Comparison of ENCODE assay signal across 9 cellular contexts in the genomic region with DNA sequence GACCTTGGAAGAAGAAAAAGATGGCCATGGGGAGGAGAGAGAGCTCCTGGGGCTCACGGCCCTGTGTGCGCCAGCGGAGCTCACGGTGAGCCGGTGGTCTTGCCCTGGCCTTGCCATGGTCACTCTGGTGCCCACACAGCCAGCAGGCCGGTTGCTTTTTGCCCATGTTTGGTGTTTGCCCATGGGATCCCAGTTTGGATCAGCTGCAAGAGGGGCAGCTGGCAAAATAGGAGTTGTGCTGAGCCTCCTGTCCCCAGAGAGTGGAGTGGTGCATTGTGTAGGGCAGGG. TPM values are rescaled to one million over a fixed set of nuclear protein-coding genes. Genes with fewer than 3 reads are reported as not detected.
DNase-seq lines count a peak whose midpoint lies in the region; ATAC-seq and TF ChIP-seq lines count a peak whose summit lies in the region.
"Had no signal": no experiment of that assay in that cellular context is flagged by ENCODE, and none has a peak within 500 bp of the region (broad histone marks: within the 10 kb centered on the region; RNA-seq: fewer than 3 reads in every experiment).

No MANE protein-coding gene starts in this region.

- H3K27ac Mint-ChIP-seq in stimulated activated naive CD8-positive, alpha-beta T cell treated with anti-CD3 and anti-CD28 coated beads, Interleukin-15, Interleukin-2, amounts not matched to agents 100 ng/mL and 50 ng/mL, for 24 hours: peak overlapping the region; percentile 83

- peaks cover 29% of the 10 kb centered on the region for H3K36me3 Mint-ChIP-seq in stimulated activated naive CD8-positive, alpha-beta T cell treated with anti-CD3 and anti-CD28 coated beads, Interleukin-15, Interleukin-2, amounts not matched to agents 100 ng/mL and 50 ng/mL, for 24 hours (ENCODE audit: low read depth)

- H3K79me2 ChIP-seq in mammary epithelial cell (ENCODE audit: insufficient read depth, low read length): peaks cover 50% of the 10 kb centered on the region

- BruUV-seq in mammary epithelial cell (replicated peaks; lab: Mats Ljungman, UMichigan): no TSS peak

- H3K9me3 ChIP-seq in mammary epithelial cell (replicated peaks; ENCODE audit: insufficient read depth, low read length) (no peaks in the 10 kb centered on the region), mesodermal cell (ENCODE audit: control insufficient read depth, low read length) (no peaks in the 10 kb centered on the region), vagina (no peaks in the 10 kb centered on the region)

- H3K27ac ChIP-seq in mammary epithelial cell (ENCODE audit: insufficient read depth, low read depth, low read length) (no peak overlapping the region), mesodermal cell (ENCODE audit: low read depth, low read length, severe bottlenecking) (no peak overlapping the region), vagina (peak overlapping the region; percentile 86)

- in situ Hi-C loops in mammary epithelial cell (cut with MboI; ENCODE audit: low sequenced_read_pairs in 2 of 2): no loop called here

- H3K4me1 Mint-ChIP-seq in stimulated activated naive CD8-positive, alpha-beta T cell treated with anti-CD3 and anti-CD28 coated beads, Interleukin-15, Interleukin-2, amounts not matched to agents 100 ng/mL and 50 ng/mL, for 24 hours (ENCODE audit: low read depth): peaks cover 65% of the 10 kb centered on the region

- no peak overlapping the region for H3K9ac ChIP-seq in mammary epithelial cell (ENCODE audit: insufficient read depth, low read length)

- CTCF ChIA-PET in mammary epithelial cell (lab: Charles Lee; ENCODE audit: low non-redundant PET): no interaction called here

- peak overlapping the region; percentile 66 to 82 (median 77) for H3K4me3 ChIP-seq in mammary epithelial cell (replicated peaks in 1 of 3; ENCODE audit: insufficient read depth in 1 of 3, low read depth in 2 of 3, low read length in 3 of 3)
- peak overlapping the region; percentile 92 for H3K4me3 ChIP-seq in mesodermal cell (ENCODE audit: extremely low read depth, insufficient read depth, low read length, poor library complexity, severe bottlenecking)
- peak overlapping the region; percentile 62 to 98 for H3K4me3 ChIP-seq in vagina

- H3K4me2 ChIP-seq in mammary epithelial cell (ENCODE audit: insufficient read depth, low read depth, low read length): peak overlapping the region; percentile 94

- TF ChIP-seq CTCF in mammary epithelial cell (conservative IDR thresholded peaks at IDR 0.05 in 1 of 2, IDR thresholded peaks at IDR 0.05 in 1 of 2; ENCODE audit: extremely low read depth in 1 of 2, insufficient read depth in 1 of 2, low read depth in 1 of 2, low read length in 2 of 2): no peak
- TF ChIP-seq CTCF in vagina (IDR thresholded peaks at IDR 0.05): no peak

- no peak for DNase-seq in stimulated activated naive CD8-positive, alpha-beta T cell treated with anti-CD3 and anti-CD28 coated beads, Interleukin-15, Interleukin-2, amounts not matched to agents 100 U/mL and 50 U/mL, for 24 hours
- DNase-seq in mammary epithelial cell (no peak), vagina (ENCODE audit: extremely low spot score in 2 of 2) (no peak), NCI-H1092 (lab: John Stamatoyannopoulos, UW) (no peak), OCI-M1 (lab: John Stamatoyannopoulos, UW) (no peak)

- H3K27me3 Mint-ChIP-seq in stimulated activated naive CD8-positive, alpha-beta T cell treated with anti-CD3 and anti-CD28 coated beads, Interleukin-15, Interleukin-2, amounts not matched to agents 100 ng/mL and 50 ng/mL, for 24 hours: no peaks in the 10 kb centered on the region

- no peaks in the 10 kb centered on the region for H3K27me3 ChIP-seq in mammary epithelial cell (ENCODE audit: insufficient read depth, low read length)
- H3K27me3 ChIP-seq in vagina: no peaks in the 10 kb centered on the region

- WGBS in mammary epithelial cell (ENCODE audit: low coverage, missing lambda C conversion rate): 100% methylated on average over 3 of the region's 6 CpGs
- 51 to 53% methylated on average over 6 of the region's 6 CpGs for WGBS in mesodermal cell (ENCODE audit: insufficient coverage in 2 of 2), 2 experiments

- intact Hi-C loops in mammary epithelial cell (cut with micrococcal nuclease) (no loop called here), vagina (cut with DNase I) (no loop called here)

- no peaks in the 10 kb centered on the region for H4K20me1 ChIP-seq in mammary epithelial cell (ENCODE audit: insufficient read depth, low read length)

- dilution Hi-C loops in mammary epithelial cell (cut with HindIII; ENCODE audit: low sequenced_read_pairs): no loop called here

- peak overlapping the region; percentile 99 for H3K4me3 Mint-ChIP-seq in stimulated activated naive CD8-positive, alpha-beta T cell treated with anti-CD3 and anti-CD28 coated beads, Interleukin-15, Interleukin-2, amounts not matched to agents 100 ng/mL and 50 ng/mL, for 24 hours

- no peak for ATAC-seq in stimulated activated naive CD8-positive, alpha-beta T cell treated with anti-CD3 and anti-CD28 coated beads, Interleukin-15, Interleukin-2, amounts not matched to agents 100 U/mL and 50 U/mL, for 24 hours
- no peak for ATAC-seq in HG02610 (IDR thresholded peaks at IDR 0.05; ENCODE audit: unreplicated experiment)

- H3K4me1 ChIP-seq in mammary epithelial cell (ENCODE audit: insufficient read depth, low read length): peaks cover 10% of the 10 kb centered on the region
- peaks cover 40% of the 10 kb centered on the region for H3K4me1 ChIP-seq in mesodermal cell (ENCODE audit: control insufficient read depth, insufficient read depth, low read length, poor library complexity, severe bottlenecking)
- H3K4me1 ChIP-seq in vagina: peaks cover 76% of the 10 kb centered on the region

- H3K36me3 ChIP-seq in mammary epithelial cell (ENCODE audit: insufficient read depth, low read length) (no peaks in the 10 kb centered on the region), mesodermal cell (ENCODE audit: control insufficient read depth, insufficient read depth, low read length) (peaks cover 20% of the 10 kb centered on the region), vagina (no peaks in the 10 kb centered on the region)

- H2AFZ ChIP-seq in mammary epithelial cell (ENCODE audit: low read depth, low read length): peak overlapping the region; percentile 86

- H3K9me3 Mint-ChIP-seq in stimulated activated naive CD8-positive, alpha-beta T cell treated with anti-CD3 and anti-CD28 coated beads, Interleukin-15, Interleukin-2, amounts not matched to agents 100 ng/mL and 50 ng/mL, for 24 hours: no peaks in the 10 kb centered on the region

- no peak for TF ChIP-seq POLR2A in vagina (IDR thresholded peaks at IDR 0.05)

RNA-seq across cellular contexts. Expression of gene NHERF1, which starts 1.6 kb away (rescaled TPM):
- total RNA-seq in mammary epithelial cell: 10 to 100 TPM in 1 of 2 donors, 1 to 10 TPM in 1; 5.8 to 24.6 TPM
- 36.3 TPM for polyA plus RNA-seq in mammary epithelial cell
- 59.6 TPM for polyA minus RNA-seq in mammary epithelial cell
- 178 TPM for polyA plus RNA-seq in mesodermal cell (2013, experiment 1 of 2)
- 224 TPM for polyA plus RNA-seq in mesodermal cell (2013, experiment 2 of 2)
- total RNA-seq in vagina: 57.2 TPM

RNA-seq across cellular contexts. Expression of gene RAB37, which starts 12.9 kb away (rescaled TPM):
- not detected for total RNA-seq in mammary epithelial cell
- not detected for polyA plus RNA-seq in mammary epithelial cell
- polyA minus RNA-seq in mammary epithelial cell: not detected
- 11.7 TPM for polyA plus RNA-seq in mesodermal cell (2013, experiment 1 of 2)
- 16.4 TPM for polyA plus RNA-seq in mesodermal cell (2013, experiment 2 of 2)
- 7.1 TPM for total RNA-seq in vagina
- total RNA-seq: M059J had no signal

RNA-seq across cellular contexts. Expression of gene NAT9, which starts 26.2 kb away (rescaled TPM):
- 10 to 100 TPM; 24.7 to 76.5 TPM for total RNA-seq in mammary epithelial cell
- polyA plus RNA-seq in mammary epithelial cell: 37.3 TPM
- polyA minus RNA-seq in mammary epithelial cell: 4.1 TPM
- polyA plus RNA-seq in mesodermal cell (2013, experiment 1 of 2): 35.2 TPM
- polyA plus RNA-seq in mesodermal cell (2013, experiment 2 of 2): 24.6 TPM
- total RNA-seq in vagina: 28.5 TPM

RNA-seq across cellular contexts. Expression of gene CD300LF, which starts 37.3 kb away (rescaled TPM):
- total RNA-seq in mammary epithelial cell (not detected), vagina (0.49 TPM)
- polyA plus RNA-seq in mammary epithelial cell: not detected
- polyA minus RNA-seq in mammary epithelial cell: not detected
- polyA plus RNA-seq in mesodermal cell (2013, experiment 1 of 2): not detected
- not detected for polyA plus RNA-seq in mesodermal cell (2013, experiment 2 of 2)
- total RNA-seq: M059J had no signal
